22 cellular contexts compared by ENCODE assay signal in the genomic region with DNA sequence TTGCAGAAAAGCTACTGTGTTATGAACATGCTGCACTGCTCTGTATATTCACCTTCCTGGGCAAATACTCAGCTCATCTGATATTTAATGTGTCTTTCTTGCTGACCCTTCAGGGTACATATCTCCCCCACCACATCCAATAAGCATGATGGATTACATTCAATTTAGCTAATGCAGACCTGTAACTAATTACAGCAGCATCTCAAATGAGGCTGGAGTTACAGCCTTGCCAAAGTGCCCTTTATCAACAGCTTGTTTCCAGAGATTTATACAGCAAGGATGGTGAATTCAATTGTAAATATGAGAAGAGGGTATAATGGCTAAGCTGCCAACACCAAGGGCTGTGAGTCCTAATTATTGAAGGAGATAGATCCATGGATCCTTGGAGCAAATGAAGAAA.
"Had no signal": no experiment of that assay in that cellular context is flagged by ENCODE, and none has a peak within 500 bp of the region (broad histone marks: within the 10 kb centered on the region; RNA-seq: fewer than 3 reads in every experiment).

No MANE protein-coding gene starts in this region.

- ATAC-seq: foreskin keratinocyte; left lobe of liver; naive thymus-derived CD4-positive, alpha-beta T cell; sciatic nerve; stimulated activated memory B cell treated with anti-CD40 and anti-IgM and Interleukin-4, amounts not matched to agents 10 μg/mL and 1 μg/mL and 100 μg/mL, for 72 hours had no signal

- H3K36me3 ChIP-seq: neutrophil, spleen, stomach, thoracic aorta, transverse colon had no signal

- H3K4me3 ChIP-seq: coronary artery, spleen, stomach, thoracic aorta, transverse colon had no signal

- H3K4me1 ChIP-seq: foreskin keratinocyte, spleen, stomach, transverse colon had no signal

- DNase-seq: effector CD4-positive, alpha-beta T cell; endodermal cell; erythroblast; foreskin keratinocyte; hippocampal formation; kidney glomerular epithelial cell; mammary epithelial cell; naive thymus-derived CD4-positive, alpha-beta T cell; posterior cingulate gyrus; spleen; stimulated activated CD4-positive, alpha-beta T cell treated with anti-CD3 and anti-CD28 coated beads, Interleukin-15, amount 100 ng/mL, for 24 hours; stimulated activated CD4-positive, alpha-beta T cell treated with anti-CD3 and anti-CD28 coated beads, Interleukin-1b, Interleukin-23, amount 100 ng/mL, for 48 hours; stimulated activated CD4-positive, alpha-beta T cell treated with anti-CD3 and anti-CD28 coated beads, Interleukin-4, amount 100 ng/mL, for 24 hours; stomach; substantia nigra; transverse colon had no signal

- H3K27ac ChIP-seq: coronary artery, foreskin keratinocyte, neutrophil, spleen, stomach, thoracic aorta, transverse colon had no signal

- H3K9me3 ChIP-seq: neutrophil, stomach, thoracic aorta, transverse colon had no signal

- H3K27me3 ChIP-seq: foreskin keratinocyte, neutrophil, stomach, transverse colon had no signal
